In the genomic region with DNA sequence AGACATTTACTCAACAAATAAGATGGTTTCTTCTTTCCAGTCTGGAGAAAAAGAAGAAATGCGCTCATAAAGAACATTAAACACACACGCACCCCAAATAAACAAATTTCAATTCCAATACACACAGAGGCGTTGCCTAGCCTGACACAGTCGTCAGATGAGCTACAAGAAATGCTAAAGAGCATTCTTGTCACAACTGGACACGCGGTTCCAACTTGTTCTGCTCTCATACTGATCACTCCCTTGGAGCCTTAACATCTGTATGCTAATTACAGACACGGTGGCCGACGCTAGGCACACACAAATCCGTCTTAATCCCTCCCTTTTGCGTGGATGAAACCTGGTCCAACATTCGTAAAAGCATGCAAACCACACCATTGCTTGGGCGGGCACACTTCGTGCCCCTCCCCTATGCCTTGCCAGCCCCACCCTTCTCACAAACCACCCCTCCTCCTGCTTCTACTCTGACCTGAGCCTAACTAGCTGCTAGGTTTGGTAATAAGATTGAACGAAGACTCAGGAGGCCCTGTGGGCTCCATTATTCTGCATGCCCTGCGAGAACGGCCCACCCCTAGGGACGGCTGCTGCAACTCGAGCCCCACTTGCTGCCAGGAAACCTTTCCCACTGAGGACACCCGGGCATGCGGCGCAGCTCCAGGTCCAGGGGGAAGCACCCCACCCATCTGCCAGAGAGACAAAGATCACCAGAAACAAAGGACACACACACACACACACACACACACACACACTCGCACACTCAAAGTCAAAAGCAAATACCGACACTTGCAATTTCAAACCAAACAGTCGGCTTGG, we compare ENCODE assay signal across 13 cellular contexts.
DNase-seq lines count a peak whose midpoint lies in the region; ATAC-seq and FAIRE-seq lines count a peak whose summit lies in the region.
"Had no signal": no experiment of that assay in that cellular context is flagged by ENCODE, and none has a peak within 500 bp of the region (broad histone marks: within the 10 kb centered on the region; RNA-seq: fewer than 3 reads in every experiment).

No MANE protein-coding gene starts in this region.

- H3K4me3 Mint-ChIP-seq in activated naive CD4-positive, alpha-beta T cell treated with anti-CD3 and anti-CD28 coated beads, Interleukin-2, amount 10 ng/mL, durations not matched to agents 7 days and 5 days, result no peak overlapping the region
- H3K4me3 Mint-ChIP-seq: activated T-cell treated with anti-CD3 and anti-CD28 coated beads, Interleukin-2, amount 50 U/mL, for 24 hours had no signal

- H3K9me3 ChIP-seq in iPS-18a (ENCODE audit: control insufficient read depth, low read depth, low read length), result no peaks in the 10 kb centered on the region
- H3K9me3 ChIP-seq: colonic mucosa had no signal

- no peaks in the 10 kb centered on the region for H3K4me1 ChIP-seq in iPS-18a (ENCODE audit: control insufficient read depth, low read depth, low read length)

- H3K9ac ChIP-seq in iPS-18a (ENCODE audit: low read length), result no peak overlapping the region

- no peaks in the 10 kb centered on the region for H3K36me3 Mint-ChIP-seq in activated naive CD4-positive, alpha-beta T cell treated with anti-CD3 and anti-CD28 coated beads, Interleukin-2, amount 10 ng/mL, durations not matched to agents 7 days and 5 days

- peaks cover 77% of the 10 kb centered on the region for H3K27me3 ChIP-seq in iPS-18a (ENCODE audit: control insufficient read depth, insufficient read depth, low read length)

- no peaks in the 10 kb centered on the region for H3K36me3 ChIP-seq in iPS-18a (ENCODE audit: control insufficient read depth, low read depth, low read length)
- H3K36me3 ChIP-seq: colonic mucosa had no signal

- H3K27ac Mint-ChIP-seq in activated naive CD4-positive, alpha-beta T cell treated with anti-CD3 and anti-CD28 coated beads, Interleukin-2, amount 10 ng/mL, durations not matched to agents 7 days and 5 days, result no peak overlapping the region
- H3K27ac Mint-ChIP-seq: activated T-cell treated with anti-CD3 and anti-CD28 coated beads, Interleukin-2, amount 50 U/mL, for 24 hours; progenitor cell of endocrine pancreas had no signal

- no peak overlapping the region for H3K27ac ChIP-seq in iPS-18a (ENCODE audit: low read length)
- H3K27ac ChIP-seq: colonic mucosa had no signal

- FAIRE-seq in urothelium cell line (lab: Jason Lieb, UNC), result peak; percentile 82

- DNase-seq in NCI-H82 (lab: John Stamatoyannopoulos, UW) (peak; percentile 36), NCI-H82 treated with DMSO at 0.1 percent for 48 hours (lab: John Stamatoyannopoulos, UW; ENCODE audit: unreplicated experiment) (no peak), SHP77 treated with DMSO at 0.1 percent for 48 hours (lab: John Stamatoyannopoulos, UW) (peak; percentile 69), urothelium cell line (ENCODE audit: low spot score) (no peak), NCI-H2227 (lab: John Stamatoyannopoulos, UW; ENCODE audit: unreplicated experiment) (no peak)
- DNase-seq in activated naive CD4-positive, alpha-beta T cell treated with anti-CD3 and anti-CD28 coated beads, Interleukin-2, amount 10 ng/mL, durations not matched to agents 7 days and 5 days, result no peak
- DNase-seq: activated T-cell treated with anti-CD3 and anti-CD28 coated beads, Interleukin-2, amount 50 U/mL, for 24 hours; colonic mucosa; T-helper 1 cell; trophoblast cell had no signal

- CTCF ChIA-PET in activated naive CD4-positive, alpha-beta T cell treated with anti-CD3 and anti-CD28 coated beads, Interleukin-2, amount 10 ng/mL, durations not matched to agents 7 days and 5 days (lab: Charles Lee), result no interaction called here

- H3K4me3 ChIP-seq in iPS-18a (ENCODE audit: low read length), result peak overlapping the region; percentile 70
- H3K4me3 ChIP-seq: colonic mucosa had no signal

- no peaks in the 10 kb centered on the region for H3K9me3 Mint-ChIP-seq in activated naive CD4-positive, alpha-beta T cell treated with anti-CD3 and anti-CD28 coated beads, Interleukin-2, amount 10 ng/mL, durations not matched to agents 7 days and 5 days
- H3K9me3 Mint-ChIP-seq: activated T-cell treated with anti-CD3 and anti-CD28 coated beads, Interleukin-2, amount 50 U/mL, for 24 hours had no signal

- H3K27me3 Mint-ChIP-seq in activated naive CD4-positive, alpha-beta T cell treated with anti-CD3 and anti-CD28 coated beads, Interleukin-2, amount 10 ng/mL, durations not matched to agents 7 days and 5 days, result peaks cover 35% of the 10 kb centered on the region

- peaks cover 6% of the 10 kb centered on the region for H3K4me1 Mint-ChIP-seq in activated naive CD4-positive, alpha-beta T cell treated with anti-CD3 and anti-CD28 coated beads, Interleukin-2, amount 10 ng/mL, durations not matched to agents 7 days and 5 days

- ATAC-seq in HG02938 (IDR thresholded peaks at IDR 0.05; ENCODE audit: unreplicated experiment), result no peak

Comparison
In these comparisons a context has a peak if more than half of its experiments do, and no peak if none do; other contexts are left out.
1. DNase-seq: peak in NCI-H82 (single experiment) and SHP77 treated with DMSO at 0.1 percent for 48 hours (single experiment); none in NCI-H82 treated with DMSO at 0.1 percent for 48 hours (single experiment), urothelium cell line (single experiment), NCI-H2227 (single experiment) and activated naive CD4-positive, alpha-beta T cell treated with anti-CD3 and anti-CD28 coated beads, Interleukin-2, amount 10 ng/mL, durations not matched to agents 7 days and 5 days (single experiment).